In genomic region chr2:216283038-216283900, GRCh38 we compare ENCODE assay signal across 1 cellular context.
TF ChIP-seq lines count a peak whose summit lies in the region.

No MANE protein-coding gene starts in this region.

TF ChIP-seq in HEK293, 187 proteins besides CTCF, POLR2A, EP300 and RAD21 (continued from another document):
- TF ChIP-seq ZBTB11 (tag by site-specific recombination; conservative IDR thresholded peaks at IDR 0.05; ENCODE audit: low read depth) (no peak), PRDM1 (tag by site-specific recombination; IDR thresholded peaks at IDR 0.05) (0 out of 2 replicates have a peak, but pooled peaks have one; percentile 35), ZNF37A (tag by site-specific recombination; IDR thresholded peaks at IDR 0.05) (no peak), HOXC10 (CRISPR knock-in tag; IDR thresholded peaks at IDR 0.05) (no peak), SALL2 (tag by site-specific recombination; IDR thresholded peaks at IDR 0.05; ENCODE audit: borderline replicate concordance) (no peak)
